ENCODE assay signal across 24 cellular contexts in the genomic region with DNA sequence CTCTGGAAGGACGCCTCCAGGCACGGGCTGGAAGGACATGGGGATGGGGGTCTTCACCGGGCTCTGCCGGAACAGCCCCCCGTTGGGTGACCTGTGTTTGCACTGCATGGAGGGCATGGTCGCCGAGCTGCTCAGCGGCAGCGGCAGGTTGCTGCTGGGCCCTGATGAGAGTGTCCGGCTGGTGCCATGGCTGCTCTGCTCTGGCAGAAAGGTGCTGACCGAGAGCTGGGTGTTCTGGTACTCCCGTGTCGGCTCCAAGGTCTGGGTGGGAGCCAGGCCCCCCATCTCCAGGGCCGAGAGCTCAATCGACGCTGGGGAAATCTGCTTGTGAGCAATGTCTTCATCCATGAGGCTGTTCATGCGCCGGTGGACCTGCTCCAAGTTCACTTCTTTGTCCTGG.
"Had no signal": no experiment of that assay in that cellular context is flagged by ENCODE, and none has a peak within 500 bp of the region (broad histone marks: within the 10 kb centered on the region; RNA-seq: fewer than 3 reads in every experiment).

No MANE protein-coding gene starts in this region.

- H3K4me3 ChIP-seq: dorsolateral prefrontal cortex, lung, neural progenitor cell, psoas muscle, spleen, tibial artery had no signal

- H3K27me3 Mint-ChIP-seq: natural killer cell treated with Interleukin-12 subunit alpha and Interleukin-12 subunit beta and Interleukin-15 and Interleukin-18, amount 100 ng/mL, for 72 hours; stimulated activated memory B cell treated with anti-CD40 and anti-IgM and Interleukin-4, amounts not matched to agents 10 μg/mL and 1 μg/mL and 100 μg/mL, for 72 hours; stimulated activated naive CD8-positive, alpha-beta T cell treated with anti-CD3 and anti-CD28 coated beads, Interleukin-15, Interleukin-2, amounts not matched to agents 100 ng/mL and 50 ng/mL, for 24 hours had no signal

- H3K9me3 ChIP-seq: psoas muscle, tibial artery had no signal

- DNase-seq: cortex of kidney; dorsolateral prefrontal cortex; effector memory CD4-positive, alpha-beta T cell; foreskin keratinocyte; immature natural killer cell; left colon; left ventricle myocardium superior; mesenchymal stem cell; midbrain; occipital lobe; psoas muscle; retina; spleen; stimulated activated CD4-positive, alpha-beta T cell treated with anti-CD3 and anti-CD28 coated beads, Interleukin-15, amount 100 ng/mL, for 24 hours; stimulated activated CD4-positive, alpha-beta T cell treated with anti-CD3 and anti-CD28 coated beads, Interleukin-1b, Interleukin-23, amount 100 ng/mL, for 48 hours; stimulated activated CD4-positive, alpha-beta T cell treated with anti-CD3 and anti-CD28 coated beads, Interleukin-4, amount 100 ng/mL, for 24 hours; tibial artery had no signal

- H3K27ac Mint-ChIP-seq: immature natural killer cell; natural killer cell treated with Interleukin-12 subunit alpha and Interleukin-12 subunit beta and Interleukin-15 and Interleukin-18, amount 100 ng/mL, for 72 hours; neural progenitor cell; stimulated activated memory B cell treated with anti-CD40 and anti-IgM and Interleukin-4, amounts not matched to agents 10 μg/mL and 1 μg/mL and 100 μg/mL, for 72 hours; stimulated activated naive CD8-positive, alpha-beta T cell treated with anti-CD3 and anti-CD28 coated beads, Interleukin-15, Interleukin-2, amounts not matched to agents 100 ng/mL and 50 ng/mL, for 24 hours had no signal

- ATAC-seq: foreskin keratinocyte; left ventricle myocardium superior; psoas muscle; sciatic nerve; stimulated activated memory B cell treated with anti-CD40 and anti-IgM and Interleukin-4, amounts not matched to agents 10 μg/mL and 1 μg/mL and 100 μg/mL, for 72 hours had no signal

- H3K4me1 ChIP-seq: foreskin keratinocyte, psoas muscle, tibial artery had no signal

- H3K27me3 ChIP-seq: dorsolateral prefrontal cortex, foreskin keratinocyte, neural progenitor cell, spleen, tibial artery had no signal

- H3K9me3 Mint-ChIP-seq: natural killer cell treated with Interleukin-12 subunit alpha and Interleukin-12 subunit beta and Interleukin-15 and Interleukin-18, amount 100 ng/mL, for 72 hours; stimulated activated memory B cell treated with anti-CD40 and anti-IgM and Interleukin-4, amounts not matched to agents 10 μg/mL and 1 μg/mL and 100 μg/mL, for 72 hours; stimulated activated naive CD8-positive, alpha-beta T cell treated with anti-CD3 and anti-CD28 coated beads, Interleukin-15, Interleukin-2, amounts not matched to agents 100 ng/mL and 50 ng/mL, for 24 hours had no signal

- H3K27ac ChIP-seq: epithelial cell of prostate, foreskin keratinocyte, neural progenitor cell, psoas muscle, spleen, tibial artery had no signal

- H3K36me3 ChIP-seq: neural progenitor cell, spleen had no signal

- H3K4me3 Mint-ChIP-seq: immature natural killer cell; natural killer cell treated with Interleukin-12 subunit alpha and Interleukin-12 subunit beta and Interleukin-15 and Interleukin-18, amount 100 ng/mL, for 72 hours; neural progenitor cell; stimulated activated memory B cell treated with anti-CD40 and anti-IgM and Interleukin-4, amounts not matched to agents 10 μg/mL and 1 μg/mL and 100 μg/mL, for 72 hours; stimulated activated naive CD8-positive, alpha-beta T cell treated with anti-CD3 and anti-CD28 coated beads, Interleukin-15, Interleukin-2, amounts not matched to agents 100 ng/mL and 50 ng/mL, for 24 hours had no signal

- H3K4me1 Mint-ChIP-seq: stimulated activated memory B cell treated with anti-CD40 and anti-IgM and Interleukin-4, amounts not matched to agents 10 μg/mL and 1 μg/mL and 100 μg/mL, for 72 hours had no signal

- H3K36me3 Mint-ChIP-seq: immature natural killer cell; natural killer cell treated with Interleukin-12 subunit alpha and Interleukin-12 subunit beta and Interleukin-15 and Interleukin-18, amount 100 ng/mL, for 72 hours; neural progenitor cell; stimulated activated memory B cell treated with anti-CD40 and anti-IgM and Interleukin-4, amounts not matched to agents 10 μg/mL and 1 μg/mL and 100 μg/mL, for 72 hours had no signal
